Comparison of ENCODE assay signal across 8 cellular contexts in genomic region chrX:119468186-119468929, GRCh38. TPM values are rescaled to one million over a fixed set of nuclear protein-coding genes. Genes with fewer than 3 reads are reported as not detected.
DNase-seq lines count a peak whose midpoint lies in the region; ATAC-seq and TF ChIP-seq lines count a peak whose summit lies in the region.

Gene SLC25A5 (plus strand): TSS chrX:119468444. CDS start chrX:119468516, 72 bp downstream.

- no peak within 1 kb of the TSS for H3K23ac ChIP-seq in trophoblast cell (ENCODE audit: low read length)

- POLR2A ChIA-PET in GM10248 (lab: Yijun Ruan, JAX) = interaction anchor here (0.6 to 1.0 kb wide), 3 partner anchors 14 to 323 kb away, joined by 3 read pairs; partner anchors contain the start of gene RPL39
- POLR2A ChIA-PET in activated naive CD8-positive, alpha-beta T cell treated with anti-CD3 and anti-CD28 coated beads, Interleukin-2, amount 10 ng/mL, durations not matched to agents 7 days and 5 days (lab: Charles Lee) = interaction anchor here (0.6 to 2.0 kb wide), 17 partner anchors 10 to 1092 kb away, joined by 3 to 12 read pairs (median 4); partner anchors contain the start of genes CUL4B, NKRF and UBE2A

- H4K91ac ChIP-seq in trophoblast cell (ENCODE audit: low read depth, low read length) = peak within 1 kb of the TSS; percentile 80

- peak within 1 kb of the TSS; percentile 91 for H4K8ac ChIP-seq in trophoblast cell (ENCODE audit: low read depth, low read length)

- no peaks in the 10 kb centered on the region for H3K9me3 Mint-ChIP-seq in HFFc6
- H3K9me3 Mint-ChIP-seq in activated naive CD8-positive, alpha-beta T cell treated with anti-CD3 and anti-CD28 coated beads, Interleukin-2, amount 10 ng/mL, durations not matched to agents 7 days and 5 days = no peaks in the 10 kb centered on the region

- DNase-seq in GM10248 (ENCODE audit: extremely low spot score) = peak; percentile 87
- peak; percentile 65 for DNase-seq in HFFc6
- DNase-seq in NB4 (ENCODE audit: low read depth) = peak; percentile 90
- DNase-seq in activated naive CD8-positive, alpha-beta T cell treated with anti-CD3 and anti-CD28 coated beads, Interleukin-2, amount 10 ng/mL, durations not matched to agents 7 days and 5 days = peak; percentile 86
- DNase-seq in Right ventricle myocardium inferior (ENCODE audit: missing footprints) = peak; percentile 92
- DNase-seq in trophoblast cell = peak; percentile 78 to 79
- DNase-seq in tibial nerve (ENCODE audit: low spot score in 2 of 2) = peak; percentile 43 to 45

- H3K79me2 ChIP-seq in SU-DHL-6 (ENCODE audit: insufficient read depth, low read length) (peaks cover 10% of the 10 kb centered on the region), trophoblast cell (ENCODE audit: control insufficient read depth, insufficient read depth, low read length, poor library complexity) (peaks cover 5% of the 10 kb centered on the region)

- peaks cover 8% of the 10 kb centered on the region for H3K79me1 ChIP-seq in trophoblast cell (ENCODE audit: low read length)

- TF ChIP-seq CTCF in GM10248 (IDR thresholded peaks at IDR 0.05; ENCODE audit: control extremely low read depth, extremely low read depth, low read depth, missing control alignments) = no peak
- TF ChIP-seq CTCF in HFFc6 (IDR thresholded peaks at IDR 0.05) = no peak
- TF ChIP-seq CTCF in NB4 (IDR thresholded peaks at IDR 0.05; ENCODE audit: low read depth, low read length) = no peak
- no peak for TF ChIP-seq CTCF in SU-DHL-6 (IDR thresholded peaks at IDR 0.05; ENCODE audit: insufficient read depth, low read length, poor library complexity, severe bottlenecking)
- TF ChIP-seq CTCF in tibial nerve (IDR thresholded peaks at IDR 0.05) = peak in 1 of 5 experiments; percentile 11

- peak within 1 kb of the TSS; percentile 64 for H2BK5ac ChIP-seq in trophoblast cell (ENCODE audit: low read depth, low read length, poor library complexity)

- peak in 1 of 2 donors; percentile 83 for TF ChIP-seq EP300 in tibial nerve (IDR thresholded peaks at IDR 0.05)

- H3K9ac ChIP-seq in SU-DHL-6 (ENCODE audit: low read length) (peak within 1 kb of the TSS; percentile 99), trophoblast cell (ENCODE audit: low read length) (peak within 1 kb of the TSS; percentile 89)

- peak within 1 kb of the TSS; percentile 83 for H3K27ac Mint-ChIP-seq in HFFc6
- H3K27ac Mint-ChIP-seq in activated naive CD8-positive, alpha-beta T cell treated with anti-CD3 and anti-CD28 coated beads, Interleukin-2, amount 10 ng/mL, durations not matched to agents 7 days and 5 days = peak within 1 kb of the TSS; percentile 94

- peak within 1 kb of the TSS; percentile 64 for H3K14ac ChIP-seq in trophoblast cell (ENCODE audit: low read length)

- H3K4me3 Mint-ChIP-seq in HFFc6 = peak within 1 kb of the TSS; percentile 88
- H3K4me3 Mint-ChIP-seq in activated naive CD8-positive, alpha-beta T cell treated with anti-CD3 and anti-CD28 coated beads, Interleukin-2, amount 10 ng/mL, durations not matched to agents 7 days and 5 days = peak within 1 kb of the TSS; percentile 84

- H3K4me1 ChIP-seq in trophoblast cell (ENCODE audit: control insufficient read depth in 1 of 2, insufficient read depth in 2 of 2, low read length in 2 of 2) = peaks cover 3 to 5% of the 10 kb centered on the region in 2 experiments
- H3K4me1 ChIP-seq in tibial nerve = peaks cover 0 to 9% (median 0%) of the 10 kb centered on the region in 4 donors

- H3K27ac ChIP-seq in SU-DHL-6 (ENCODE audit: low read depth, low read length) (peak within 1 kb of the TSS; percentile 90), trophoblast cell (ENCODE audit: low read depth, low read length) (peak within 1 kb of the TSS; percentile 84), tibial nerve (peak within 1 kb of the TSS; percentile 63 to 93 (median 90))

- H2AK5ac ChIP-seq in trophoblast cell (ENCODE audit: low read length) = no peak within 1 kb of the TSS

- TF ChIP-seq POLR2A in NB4 (IDR thresholded peaks at IDR 0.05; ENCODE audit: extremely low read depth, insufficient read length) (peak; percentile 88), tibial nerve (IDR thresholded peaks at IDR 0.05) (peak; percentile 56 to 74)

- H3K4me3 ChIP-seq in NB4 (ENCODE audit: low read depth, low read length) = peak within 1 kb of the TSS; percentile 78
- peak within 1 kb of the TSS; percentile 94 for H3K4me3 ChIP-seq in SU-DHL-6 (ENCODE audit: insufficient read depth, low read length, poor library complexity, severe bottlenecking)
- peak within 1 kb of the TSS; percentile 97 for H3K4me3 ChIP-seq in trophoblast cell (ENCODE audit: low read depth, low read length)
- peak within 1 kb of the TSS; percentile 39 to 91 (median 67) for H3K4me3 ChIP-seq in tibial nerve

- H2AFZ ChIP-seq in SU-DHL-6 (ENCODE audit: low read depth, low read length, severe bottlenecking) (no peak within 1 kb of the TSS), trophoblast cell (ENCODE audit: insufficient read depth, low read length, poor library complexity) (peak within 1 kb of the TSS; percentile 75)

- H3K9me3 ChIP-seq in SU-DHL-6 (ENCODE audit: insufficient read depth, low read length) (no peaks in the 10 kb centered on the region), trophoblast cell (ENCODE audit: insufficient read depth, low read depth, low read length) (no peaks in the 10 kb centered on the region), tibial nerve (no peaks in the 10 kb centered on the region)

- intact Hi-C loops in Right ventricle myocardium inferior (cut with DNase I) = loop anchor here (5.0 kb wide), 3 partner anchors 41 to 231 kb away; partner anchors contain the start of gene PGRMC1

- no peaks in the 10 kb centered on the region for H3K27me3 ChIP-seq in SU-DHL-6 (ENCODE audit: low read length)
- no peaks in the 10 kb centered on the region for H3K27me3 ChIP-seq in trophoblast cell (ENCODE audit: insufficient read depth, low read length)
- H3K27me3 ChIP-seq in tibial nerve = no peaks in the 10 kb centered on the region

- peak; percentile 87 for ATAC-seq in activated naive CD8-positive, alpha-beta T cell treated with anti-CD3 and anti-CD28 coated beads, Interleukin-2, amount 10 ng/mL, durations not matched to agents 7 days and 5 days (ENCODE audit: low read depth)
- ATAC-seq in Right ventricle myocardium inferior = peak; percentile 97

- H3F3A ChIP-seq in SU-DHL-6 (ENCODE audit: insufficient read depth) = peaks cover 32% of the 10 kb centered on the region

- no peaks in the 10 kb centered on the region; the same call in 1 of the 2 replicates for H3K27me3 Mint-ChIP-seq in HFFc6 (ENCODE audit: insufficient read depth)
- no peaks in the 10 kb centered on the region for H3K27me3 Mint-ChIP-seq in activated naive CD8-positive, alpha-beta T cell treated with anti-CD3 and anti-CD28 coated beads, Interleukin-2, amount 10 ng/mL, durations not matched to agents 7 days and 5 days

- H2BK120ac ChIP-seq in trophoblast cell (ENCODE audit: insufficient read depth, low read length, poor library complexity) = peak within 1 kb of the TSS; percentile 75

- H3K4me2 ChIP-seq in SU-DHL-6 (ENCODE audit: low read depth, low read length, poor library complexity, severe bottlenecking) (peak within 1 kb of the TSS; percentile 88), trophoblast cell (ENCODE audit: low read length) (peak within 1 kb of the TSS; percentile 95)

- H4K12ac ChIP-seq in trophoblast cell (ENCODE audit: low read depth, low read length) = peak within 1 kb of the TSS; percentile 81

- peaks cover 9% of the 10 kb centered on the region; the same call in 1 of the 2 replicates for H4K20me1 ChIP-seq in SU-DHL-6 (ENCODE audit: low read depth, low read length)

- peaks cover 6% of the 10 kb centered on the region; the same call in 1 of the 2 replicates for H3K36me3 Mint-ChIP-seq in HFFc6 (ENCODE audit: low read depth)
- H3K36me3 Mint-ChIP-seq in activated naive CD8-positive, alpha-beta T cell treated with anti-CD3 and anti-CD28 coated beads, Interleukin-2, amount 10 ng/mL, durations not matched to agents 7 days and 5 days = peaks cover 3% of the 10 kb centered on the region

- CTCF ChIA-PET in GM10248 (lab: Yijun Ruan, JAX) = interaction anchor here (0.7 to 3.7 kb wide), 5 partner anchors 12 to 44 kb away, joined by 4 to 45 read pairs (median 5); no protein-coding TSS in a partner anchor

- peak within 1 kb of the TSS; percentile 93 for H3K18ac ChIP-seq in trophoblast cell (ENCODE audit: low read length)

- H3K4me1 Mint-ChIP-seq in HFFc6 (ENCODE audit: low read depth) = no peaks in the 10 kb centered on the region
- H3K4me1 Mint-ChIP-seq in activated naive CD8-positive, alpha-beta T cell treated with anti-CD3 and anti-CD28 coated beads, Interleukin-2, amount 10 ng/mL, durations not matched to agents 7 days and 5 days = peaks cover 7% of the 10 kb centered on the region

- H3K4ac ChIP-seq in trophoblast cell (ENCODE audit: low read depth, low read length) = peak within 1 kb of the TSS; percentile 70

- no CpG with 5 or more reads among the region's 64 CpGs for whole genome bisulfite sequencing in trophoblast cell (ENCODE audit: extremely low coverage, insufficient coverage, insufficient read length)
- 0 to 57% methylated on average over 13 to 62 of the region's 64 CpGs for WGBS in tibial nerve, 2 donors

- no peaks in the 10 kb centered on the region for H3K9me2 ChIP-seq in SU-DHL-6 (replicated peaks; ENCODE audit: insufficient read depth, low read length)

- H3K36me3 ChIP-seq in SU-DHL-6 (ENCODE audit: low read length) (peaks cover 10% of the 10 kb centered on the region; the same call in 1 of the 2 replicates), trophoblast cell (ENCODE audit: control insufficient read depth in 1 of 2, insufficient read depth in 2 of 2, low read length in 2 of 2) (peaks cover 6 to 16% of the 10 kb centered on the region in 2 experiments), tibial nerve (peaks cover 0 to 13% (median 0%) of the 10 kb centered on the region in 3 donors)

- no peak within 1 kb of the TSS for H2BK12ac ChIP-seq in trophoblast cell (ENCODE audit: low read length)

RNA-seq across cellular contexts. Expression of gene SLC25A5, which starts in this region (rescaled TPM):
- total RNA-seq in HFFc6 (2021; fragmentation: NEBNext Ultra II Directional; extraction: Animal tissue kit (Norgen Biotek cat#: 25700)) = 100 to 1,000 TPM; 223 to 296 (median 270) TPM
- total RNA-seq in activated naive CD8-positive, alpha-beta T cell treated with anti-CD3 and anti-CD28 coated beads, Interleukin-2, amount 10 ng/mL, durations not matched to agents 7 days and 5 days = 100 to 1,000 TPM; 321 to 325 TPM
- 168 TPM for total RNA-seq in Right ventricle myocardium inferior
- polyA plus RNA-seq in trophoblast cell (2013) = 273 and 285 TPM in 2 replicates
- total RNA-seq in tibial nerve = 100 to 1,000 TPM in 2 of 4 donors, 10 to 100 TPM in 2; 79.3 to 176 (median 93.3) TPM

Comparison
In these comparisons a context has a peak if more than half of its experiments do, and no peak if none do; other contexts are left out.
1. Peak in every context shown above with its lines: DNase-seq, ATAC-seq, H3K4me3 ChIP-seq and H3K27ac ChIP-seq.